Comparison of ENCODE assay signal across 12 cellular contexts in genomic region chr6:90194371-90194841, GRCh38.
DNase-seq lines count a peak whose midpoint lies in the region; ATAC-seq and TF ChIP-seq lines count a peak whose summit lies in the region.
"Had no signal": no experiment of that assay in that cellular context is flagged by ENCODE, and none has a peak within 500 bp of the region (broad histone marks: within the 10 kb centered on the region; RNA-seq: fewer than 3 reads in every experiment).

No MANE protein-coding gene starts in this region.

- peaks cover 14% of the 10 kb centered on the region for H3K36me3 ChIP-seq in CD4-positive, CD25-positive, alpha-beta regulatory T cell (ENCODE audit: control insufficient read depth, insufficient read depth, low read length)
- H3K36me3 ChIP-seq in brain microvascular endothelial cell (replicated peaks), result no peaks in the 10 kb centered on the region
- H3K36me3 ChIP-seq in thyroid gland, result no peaks in the 10 kb centered on the region
- H3K36me3 ChIP-seq: sigmoid colon had no signal

- H3K4me3 Mint-ChIP-seq in CD4-positive, CD25-positive, alpha-beta regulatory T cell, result peak overlapping the region in 1 of 4 donors; percentile 22
- no peak overlapping the region for H3K4me3 Mint-ChIP-seq in nephron

- TF ChIP-seq CTCF in brain microvascular endothelial cell (IDR thresholded peaks at IDR 0.05; ENCODE audit: low read depth, low read length, missing control alignments), result no peak
- TF ChIP-seq CTCF in nephron (IDR thresholded peaks at IDR 0.05; ENCODE audit: unreplicated experiment in 3 of 3), result no peak
- TF ChIP-seq CTCF in thyroid gland (IDR thresholded peaks at IDR 0.05), result no peak
- no peak for TF ChIP-seq CTCF in RWPE1 (conservative IDR thresholded peaks at IDR 0.05; ENCODE audit: low read depth)

- H3K27ac ChIP-seq in CD4-positive, CD25-positive, alpha-beta regulatory T cell (ENCODE audit: insufficient read depth, low read length, poor library complexity, severe bottlenecking), result no peak overlapping the region
- H3K27ac ChIP-seq in brain microvascular endothelial cell, result no peak overlapping the region
- no peak overlapping the region for H3K27ac ChIP-seq in thyroid gland
- H3K27ac ChIP-seq in RWPE1, result no peak overlapping the region
- H3K27ac ChIP-seq: HL-60, testis had no signal

- no peak for DNase-seq in CD4-positive, CD25-positive, alpha-beta regulatory T cell
- DNase-seq in HT1080 (ENCODE audit: low read depth) (peak; percentile 74), brain microvascular endothelial cell (peak; percentile 86), thyroid gland (no peak), RWPE1 (ENCODE audit: low spot score) (no peak), NCI-H2196 treated with DMSO at 0.1 percent for 48 hours (lab: John Stamatoyannopoulos, UW; ENCODE audit: unreplicated experiment) (no peak)
- DNase-seq: anterior cingulate cortex, sigmoid colon, testis had no signal

- POLR2A ChIA-PET in RWPE1 (lab: Yijun Ruan, JAX; ENCODE audit: low non-redundant PET), result no interaction called here

- in situ Hi-C loops in brain microvascular endothelial cell (cut with HindIII; ENCODE audit: low pct_ligation_motif_present, low sequenced_read_pairs), result no loop called here

- peaks cover 0 to 12% of the 10 kb centered on the region in 2 experiments for H3K9me3 ChIP-seq in CD4-positive, CD25-positive, alpha-beta regulatory T cell (ENCODE audit: control insufficient read depth in 2 of 2, low read length in 2 of 2)
- no peaks in the 10 kb centered on the region for H3K9me3 ChIP-seq in thyroid gland
- H3K9me3 ChIP-seq: sigmoid colon, testis had no signal

- TF ChIP-seq POLR2A in thyroid gland (IDR thresholded peaks at IDR 0.05), result no peak

- H3K4me1 ChIP-seq in CD4-positive, CD25-positive, alpha-beta regulatory T cell (ENCODE audit: control insufficient read depth, insufficient read depth, low read length, poor library complexity, severe bottlenecking), result peaks cover 4% of the 10 kb centered on the region
- H3K4me1 ChIP-seq in thyroid gland, result peaks cover 0 to 5% of the 10 kb centered on the region in 2 donors
- H3K4me1 ChIP-seq: testis had no signal

- H3K27ac Mint-ChIP-seq in CD4-positive, CD25-positive, alpha-beta regulatory T cell, result peak overlapping the region; percentile 17 to 73 (median 26)
- H3K27ac Mint-ChIP-seq in nephron, result peak overlapping the region; percentile 32 to 58 (median 52)

- H3K27me3 ChIP-seq in CD4-positive, CD25-positive, alpha-beta regulatory T cell (ENCODE audit: control insufficient read depth, insufficient read depth, low read length), result no peaks in the 10 kb centered on the region
- no peaks in the 10 kb centered on the region for H3K27me3 ChIP-seq in brain microvascular endothelial cell (replicated peaks)
- H3K27me3 ChIP-seq in thyroid gland, result no peaks in the 10 kb centered on the region
- H3K27me3 ChIP-seq: sigmoid colon, testis had no signal

- no peak for ATAC-seq in CD4-positive, CD25-positive, alpha-beta regulatory T cell (ENCODE audit: low read depth in 2 of 2)
- ATAC-seq in HG02840 (IDR thresholded peaks at IDR 0.05; ENCODE audit: low FRiP score, unreplicated experiment), result no peak

- intact Hi-C loops in thyroid gland (cut with DNase I), result no loop called here

- WGBS in thyroid gland, 2 donors, result 79% methylated on average over 4 of the region's 4 CpGs

- H3K27me3 Mint-ChIP-seq in CD4-positive, CD25-positive, alpha-beta regulatory T cell, result no peaks in the 10 kb centered on the region
- H3K27me3 Mint-ChIP-seq in nephron (ENCODE audit: low read depth), result no peaks in the 10 kb centered on the region

- H3K9me3 Mint-ChIP-seq in CD4-positive, CD25-positive, alpha-beta regulatory T cell, result peaks cover 0 to 16% (median 4%) of the 10 kb centered on the region in 7 donors
- H3K9me3 Mint-ChIP-seq in nephron, result peaks cover 16% of the 10 kb centered on the region

- no peak overlapping the region for H3K4me3 ChIP-seq in CD4-positive, CD25-positive, alpha-beta regulatory T cell (ENCODE audit: low read depth, low read length)
- H3K4me3 ChIP-seq in brain microvascular endothelial cell (ENCODE audit: low read depth, low read length), result no peak overlapping the region
- H3K4me3 ChIP-seq in thyroid gland (replicated peaks in 1 of 3), result no peak overlapping the region
- H3K4me3 ChIP-seq: sigmoid colon, testis had no signal

- H3K4me1 Mint-ChIP-seq in CD4-positive, CD25-positive, alpha-beta regulatory T cell, result peaks cover 7 to 63% (median 20%) of the 10 kb centered on the region in 4 donors
- H3K4me1 Mint-ChIP-seq in nephron, result peaks cover 28% of the 10 kb centered on the region

- H3K36me3 Mint-ChIP-seq in CD4-positive, CD25-positive, alpha-beta regulatory T cell, result peaks cover 23% of the 10 kb centered on the region
- peaks cover 27% of the 10 kb centered on the region for H3K36me3 Mint-ChIP-seq in nephron (ENCODE audit: low read depth)

- CTCF ChIA-PET in RWPE1 (lab: Yijun Ruan, JAX), result interaction anchor here (0.6 to 0.9 kb wide), 2 partner anchors 10 to 282 kb away, joined by 3 read pairs; no protein-coding TSS in a partner anchor

Comparison
In these comparisons a context has a peak if more than half of its experiments do, and no peak if none do; other contexts are left out.
1. DNase-seq: peak in HT1080 (single experiment) and brain microvascular endothelial cell (single experiment); none in CD4-positive, CD25-positive, alpha-beta regulatory T cell (0 of 3), thyroid gland (0 of 2), RWPE1 (single experiment) and NCI-H2196 treated with DMSO at 0.1 percent for 48 hours (single experiment).